In genomic region chr4:77095101-77095826, GRCh38 we compare ENCODE assay signal across 8 cellular contexts. TPM values are rescaled to one million over a fixed set of nuclear protein-coding genes. Genes with fewer than 3 reads are reported as not detected.
A peak's percentile ranks its signal among the peaks of the same experiment; 100 is the strongest.
DNase-seq lines count a peak whose midpoint lies in the region; ATAC-seq and TF ChIP-seq lines count a peak whose summit lies in the region.

No MANE protein-coding gene starts in this region.

- no peaks in the 10 kb centered on the region for H3K9me3 Mint-ChIP-seq in activated CD4-positive, alpha-beta T cell treated with anti-CD3 and anti-CD28 coated beads, Interleukin-2, amount 10 ng/mL, durations not matched to agents 24 days and 14 days

- H3K4me3 ChIP-seq in lower lobe of right lung = no peak overlapping the region

- no peaks in the 10 kb centered on the region for H3K9me3 ChIP-seq in lower lobe of right lung

- H3K4me1 Mint-ChIP-seq in activated CD4-positive, alpha-beta T cell treated with anti-CD3 and anti-CD28 coated beads, Interleukin-2, amount 10 ng/mL, durations not matched to agents 24 days and 14 days = peaks cover 11% of the 10 kb centered on the region

- no peaks in the 10 kb centered on the region for H3K36me3 Mint-ChIP-seq in activated CD4-positive, alpha-beta T cell treated with anti-CD3 and anti-CD28 coated beads, Interleukin-2, amount 10 ng/mL, durations not matched to agents 24 days and 14 days (ENCODE audit: low read depth)

- no peak overlapping the region for H3K27ac ChIP-seq in lower lobe of right lung

- H3K27ac Mint-ChIP-seq in activated CD4-positive, alpha-beta T cell treated with anti-CD3 and anti-CD28 coated beads, Interleukin-2, amount 10 ng/mL, durations not matched to agents 24 days and 14 days = no peak overlapping the region

- TF ChIP-seq CTCF in lower lobe of right lung (IDR thresholded peaks at IDR 0.05) = peak; percentile 89

- DNase-seq in AG20443 (ENCODE audit: low spot score) (peak; percentile 80), NCI-H446 treated with DMSO at 0.1 percent for 48 hours (lab: John Stamatoyannopoulos, UW) (peak; percentile 35), dedifferentiated amniotic fluid mesenchymal stem cell (ENCODE audit: extremely low spot score) (peak; percentile 54), lower lobe of right lung (peak; percentile 88)
- peak; percentile 90 for DNase-seq in activated CD4-positive, alpha-beta T cell treated with anti-CD3 and anti-CD28 coated beads, Interleukin-2, amount 10 ng/mL, durations not matched to agents 24 days and 14 days
- DNase-seq in stimulated activated CD8-positive, alpha-beta memory T cell treated with anti-CD3 and anti-CD28 coated beads, Interleukin-15, amount 100 ng/mL, for 1 hour (ENCODE audit: low read depth) = peak; percentile 62

- H3K27me3 Mint-ChIP-seq in activated CD4-positive, alpha-beta T cell treated with anti-CD3 and anti-CD28 coated beads, Interleukin-2, amount 10 ng/mL, durations not matched to agents 24 days and 14 days = no peaks in the 10 kb centered on the region

- peaks cover 12% of the 10 kb centered on the region for H3K4me1 ChIP-seq in lower lobe of right lung

- H3K27me3 ChIP-seq in lower lobe of right lung (ENCODE audit: low read depth) = no peaks in the 10 kb centered on the region

- H3K4me3 Mint-ChIP-seq in activated CD4-positive, alpha-beta T cell treated with anti-CD3 and anti-CD28 coated beads, Interleukin-2, amount 10 ng/mL, durations not matched to agents 24 days and 14 days = no peak overlapping the region

- intact Hi-C loops in activated CD4-positive, alpha-beta T cell treated with anti-CD3 and anti-CD28 coated beads, Interleukin-2, amount 10 ng/mL, durations not matched to agents 24 days and 14 days (cut with micrococcal nuclease) = loop anchor here (1.0 kb wide), 2 partner anchors 63 to 108 kb away; no protein-coding TSS in a partner anchor
- intact Hi-C loops in lower lobe of right lung (cut with DNase I) = no loop called here

- H3K36me3 ChIP-seq in lower lobe of right lung = no peaks in the 10 kb centered on the region

- peak; percentile 99 for ATAC-seq in GM18909 (IDR thresholded peaks at IDR 0.05; ENCODE audit: poor library complexity, unreplicated experiment)
- peak; percentile 99 for ATAC-seq in HG03135 (IDR thresholded peaks at IDR 0.05; ENCODE audit: unreplicated experiment)
- ATAC-seq in lower lobe of right lung = peak; percentile 92 to 95

RNA-seq across cellular contexts. Expression of gene CCNI, which starts 19.5 kb away (rescaled TPM):
- 214 TPM in 2 replicates for total RNA-seq in activated CD4-positive, alpha-beta T cell treated with anti-CD3 and anti-CD28 coated beads, Interleukin-2, amount 10 ng/mL, durations not matched to agents 24 days and 14 days
- 327 TPM for total RNA-seq in lower lobe of right lung

Comparison
In these comparisons a context has a peak if more than half of its experiments do, and no peak if none do; other contexts are left out.
1. DNase-seq: peak in every context shown above with its lines; median percentile 90 in activated CD4-positive, alpha-beta T cell treated with anti-CD3 and anti-CD28 coated beads, Interleukin-2, amount 10 ng/mL, durations not matched to agents 24 days and 14 days; 88 in lower lobe of right lung; 80 in AG20443; 62 in stimulated activated CD8-positive, alpha-beta memory T cell treated with anti-CD3 and anti-CD28 coated beads, Interleukin-15, amount 100 ng/mL, for 1 hour; 54 in dedifferentiated amniotic fluid mesenchymal stem cell; 35 in NCI-H446 treated with DMSO at 0.1 percent for 48 hours.